12 cellular contexts compared by ENCODE assay signal in the genomic region with DNA sequence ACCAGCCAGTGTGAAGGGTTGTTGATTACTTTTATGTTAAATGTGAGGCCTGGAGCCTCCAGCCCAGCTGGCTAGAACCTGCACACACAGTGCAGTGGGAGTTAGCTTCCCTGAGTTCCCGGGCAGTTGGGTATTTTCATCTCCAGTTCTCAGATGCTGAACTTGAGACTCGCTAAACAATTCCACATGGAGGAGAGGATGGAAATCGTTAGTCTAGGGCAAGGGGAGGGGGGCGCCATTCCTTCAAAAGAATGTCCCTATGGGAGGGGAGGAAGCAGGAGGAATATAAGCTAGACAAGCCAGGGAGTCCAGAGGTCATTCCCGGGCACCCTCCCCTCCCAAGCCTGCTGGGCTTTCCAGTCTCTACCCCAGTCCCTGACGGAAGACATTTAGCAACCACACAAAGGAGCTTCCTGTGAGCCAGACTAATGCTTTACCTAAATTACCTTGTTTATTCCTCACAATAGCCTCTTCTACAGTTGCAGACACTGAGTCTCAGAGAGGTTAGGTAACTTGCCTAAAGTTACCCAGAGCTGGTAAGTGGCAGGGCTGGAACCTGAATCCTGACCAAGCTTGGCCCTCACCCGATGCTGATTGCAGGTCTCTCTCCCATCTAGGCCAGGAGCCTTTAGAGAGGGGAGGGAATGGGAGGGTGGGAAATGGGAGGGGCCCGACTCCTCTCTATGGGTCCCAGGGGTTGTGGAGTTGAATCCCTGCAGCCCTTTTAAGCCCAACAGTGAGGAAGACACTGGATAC. TPM values are rescaled to one million over a fixed set of nuclear protein-coding genes. Genes with fewer than 3 reads are reported as not detected.
DNase-seq lines count a peak whose midpoint lies in the region; ATAC-seq, FAIRE-seq and TF ChIP-seq lines count a peak whose summit lies in the region.
"Had no signal": no experiment of that assay in that cellular context is flagged by ENCODE, and none has a peak within 500 bp of the region (broad histone marks: within the 10 kb centered on the region; RNA-seq: fewer than 3 reads in every experiment).

No MANE protein-coding gene starts in this region.

- H3K27ac ChIP-seq in GM23338 (ENCODE audit: low read depth) (no peak overlapping the region), iPS-18a (ENCODE audit: low read length) (no peak overlapping the region), small intestine (ENCODE audit: low read depth in 1 of 2, low read length in 1 of 2) (peak overlapping the region; percentile 91 to 99)

- H3K4me3 ChIP-seq in GM23338 (peak overlapping the region; percentile 89; the same call in 1 of the 2 replicates), iPS-18a (ENCODE audit: low read length) (peak overlapping the region; percentile 80), small intestine (ENCODE audit: low read depth in 1 of 2, low read length in 2 of 2) (no peak overlapping the region)
- H3K4me3 ChIP-seq: K562 had no signal

- POLR2A ChIA-PET in WTC11 (lab: Charles Lee) = interaction anchor here (1.0 to 1.1 kb wide), 2 partner anchors 14 to 22 kb away, joined by 3 read pairs; no protein-coding TSS in a partner anchor

- H2AFZ ChIP-seq in GM23338 = no peak overlapping the region

- no peaks in the 10 kb centered on the region for H3K9me2 ChIP-seq in GM23338 (ENCODE audit: insufficient read depth)

- H3K9me3 Mint-ChIP-seq in GM23338 = peaks cover 36% of the 10 kb centered on the region
- H3K9me3 Mint-ChIP-seq in WTC11 = peaks cover 40% of the 10 kb centered on the region

- WGBS in small intestine, 3 donors = 15 to 45% (median 36%) methylated on average over 7 to 8 of the region's 8 CpGs

- H3K36me3 ChIP-seq in GM23338 (ENCODE audit: insufficient read depth) (peaks cover 5% of the 10 kb centered on the region; the same call in 1 of the 2 replicates), iPS-18a (ENCODE audit: control insufficient read depth, low read depth, low read length) (no peaks in the 10 kb centered on the region), small intestine (ENCODE audit: control insufficient read depth in 2 of 2, insufficient read depth in 2 of 2, low read length in 2 of 2) (no peaks in the 10 kb centered on the region)

- peaks cover 8% of the 10 kb centered on the region; the same call in 1 of the 2 replicates for H3F3A ChIP-seq in GM23338 (replicated peaks; ENCODE audit: low read depth)

- H3K36me3 Mint-ChIP-seq in GM23338 (ENCODE audit: low read depth) (peaks cover 50% of the 10 kb centered on the region), WTC11 (peaks cover 49% of the 10 kb centered on the region)

- H3K9me3 ChIP-seq in iPS-18a (ENCODE audit: control insufficient read depth, low read depth, low read length) = peaks cover 11% of the 10 kb centered on the region
- H3K9me3 ChIP-seq in small intestine (ENCODE audit: control insufficient read depth, low read depth) = no peaks in the 10 kb centered on the region

- CTCF ChIA-PET in WTC11 (lab: Charles Lee) = interaction anchor here (0.6 to 3.1 kb wide), 9 partner anchors 12 to 138 kb away, joined by 3 to 27 read pairs (median 3); no protein-coding TSS in a partner anchor

- ATAC-seq in GM23338 (no peak), WTC11 (peak; percentile 5), GM21367 (IDR thresholded peaks at IDR 0.05; ENCODE audit: unreplicated experiment) (no peak)
- ATAC-seq: K562 had no signal

- H4K20me1 ChIP-seq in GM23338 (replicated peaks; ENCODE audit: insufficient read depth) = peaks cover 16% of the 10 kb centered on the region

- peaks cover 14% of the 10 kb centered on the region for H3K27me3 Mint-ChIP-seq in GM23338 (ENCODE audit: insufficient read depth, low read depth, poor library complexity)
- H3K27me3 Mint-ChIP-seq in WTC11 (ENCODE audit: low read depth) = peaks cover 29% of the 10 kb centered on the region

- H3K27me3 ChIP-seq in GM23338 (ENCODE audit: insufficient read depth) (no peaks in the 10 kb centered on the region), iPS-18a (ENCODE audit: control insufficient read depth, insufficient read depth, low read length) (no peaks in the 10 kb centered on the region), small intestine (ENCODE audit: control insufficient read depth in 2 of 2, insufficient read depth in 2 of 2, low read length in 2 of 2) (no peaks in the 10 kb centered on the region)

- FAIRE-seq in small intestine (lab: Jason Lieb, UNC) = no peak
- FAIRE-seq: K562 had no signal

- peaks cover 26% of the 10 kb centered on the region for H3K79me2 ChIP-seq in GM23338 (replicated peaks; ENCODE audit: insufficient read depth)

- no peak for DNase-seq in GM23338 (ENCODE audit: low spot score)
- no peak for DNase-seq in WTC11 (ENCODE audit: low spot score)
- peak; percentile 86 for DNase-seq in small intestine
- no peak for DNase-seq in A172 (ENCODE audit: low spot score)
- DNase-seq in cortex of kidney (lab: John Stamatoyannopoulos, UW) = no peak
- DNase-seq: activated CD4-positive, alpha-beta T cell treated with anti-CD3 and anti-CD28 coated beads for 4 hours; head of caudate nucleus; NCI-H187 treated with DMSO at 0.1 percent for 48 hours; T-helper 1 cell had no signal

- H3K4me2 ChIP-seq in GM23338 = peak overlapping the region; percentile 99

- peak overlapping the region; percentile 89; the same call in 2 of the 3 replicates for H3K4me3 Mint-ChIP-seq in GM23338
- H3K4me3 Mint-ChIP-seq in WTC11 = peak overlapping the region; percentile 84

- peaks cover 36% of the 10 kb centered on the region for H3K4me1 ChIP-seq in GM23338 (ENCODE audit: insufficient read depth)
- H3K4me1 ChIP-seq in iPS-18a (ENCODE audit: control insufficient read depth, low read depth, low read length) = peaks cover 33% of the 10 kb centered on the region
- H3K4me1 ChIP-seq in small intestine (ENCODE audit: control insufficient read depth in 2 of 2, insufficient read depth in 1 of 2, low read depth in 1 of 2, low read length in 1 of 2) = no peaks in the 10 kb centered on the region

- H3K4me1 Mint-ChIP-seq in GM23338 (peaks cover 38% of the 10 kb centered on the region), WTC11 (peaks cover 50% of the 10 kb centered on the region)

- H3K9ac ChIP-seq in iPS-18a (ENCODE audit: low read length) = no peak overlapping the region

- TF ChIP-seq CTCF in GM23338 (conservative IDR thresholded peaks at IDR 0.05; ENCODE audit: low read depth in 2 of 2) (0 out of 4 replicates have a peak, but pooled peaks of 1 of the 2 experiments have one; percentile 9), WTC11 (IDR thresholded peaks at IDR 0.05) (no peak)

- H3K27ac Mint-ChIP-seq in GM23338 (no peak overlapping the region), WTC11 (peak overlapping the region; percentile 90)

TF ChIP-seq in GM23338, 12 proteins besides CTCF, POLR2A, EP300 and RAD21:
- TF ChIP-seq ZNF331 (CRISPR knock-in tag; IDR thresholded peaks at IDR 0.05; ENCODE audit: low read depth) = no peak
- no peak for TF ChIP-seq POLR2AphosphoS5 (IDR thresholded peaks at IDR 0.05; ENCODE audit: low read depth)
- TF ChIP-seq ZNF114 (CRISPR knock-in tag; IDR thresholded peaks at IDR 0.05) = no peak

TF ChIP-seq in WTC11, 78 proteins besides CTCF, POLR2A, EP300 and RAD21:
- TF ChIP-seq ZNF281 (CRISPR knock-in tag; IDR thresholded peaks at IDR 0.05) (no peak), TEAD1 (CRISPR knock-in tag; IDR thresholded peaks at IDR 0.05) (peak; percentile 38; the same call in 1 of the 2 replicates)

RNA-seq across cellular contexts. Expression of gene TSKU, which starts 1.9 kb away (rescaled TPM):
- total RNA-seq in GM23338 (2014; rRNA removed; shearing (Covaris generic)) = 31.1 and 33.8 TPM in 2 replicates
- polyA plus RNA-seq in GM23338 (2016; fragmentation: Nextera tagmentation; extraction: Ambion mirVana) (9.0 and 11.7 TPM in 2 replicates), small intestine (10 to 100 TPM; 21.9 to 42.7 (median 22.8) TPM)
- 24.0 to 30.3 TPM (median 24.4 TPM) in 3 replicates for total RNA-seq in WTC11 (2021)
- 37.7 and 41.5 TPM in 2 replicates for total RNA-seq in A172 (2014; rRNA removed; shearing (Covaris generic))

Comparison
In these comparisons a context has a peak if more than half of its experiments do, and no peak if none do; other contexts are left out.
1. H3K27ac ChIP-seq: peak in small intestine (2 of 2); none in GM23338 (single experiment) and iPS-18a (single experiment).
2. H3K4me3 ChIP-seq: peak in GM23338 (single experiment) and iPS-18a (single experiment); none in small intestine (0 of 2).